Comparison of ENCODE assay signal across 8 cellular contexts in genomic region chr22:17638182-17638431, GRCh38. TPM values are rescaled to one million over a fixed set of nuclear protein-coding genes. Genes with fewer than 3 reads are reported as not detected.
DNase-seq lines count a peak whose midpoint lies in the region; ATAC-seq and TF ChIP-seq lines count a peak whose summit lies in the region.

No MANE protein-coding gene starts in this region.

- ATAC-seq in GM21528 (IDR thresholded peaks at IDR 0.05; ENCODE audit: low FRiP score, unreplicated experiment) (peak; percentile 34), left lobe of liver (peak; percentile 49)

- peaks cover 0 to 5% (median 0%) of the 10 kb centered on the region in 5 experiments for H3K9me3 Mint-ChIP-seq in brain

- H3K4me2 ChIP-seq in KMS-11: peak overlapping the region; percentile 94

- H3K4me1 ChIP-seq in KMS-11 (ENCODE audit: low read depth, poor library complexity, severe bottlenecking) (peaks cover 33% of the 10 kb centered on the region), thymus (ENCODE audit: control insufficient read depth, insufficient read depth, low read length) (peaks cover 8% of the 10 kb centered on the region)

- 2% methylated on average over 10 of the region's 10 CpGs for WGBS in thymus

- H3K27me3 ChIP-seq in KMS-11 (ENCODE audit: insufficient read depth, low read depth): no peaks in the 10 kb centered on the region
- no peaks in the 10 kb centered on the region for H3K27me3 ChIP-seq in thymus (ENCODE audit: control insufficient read depth, insufficient read depth)

- H3K9me3 ChIP-seq in thymus (ENCODE audit: control insufficient read depth): no peaks in the 10 kb centered on the region

- peaks cover 30% of the 10 kb centered on the region for H3K36me3 Mint-ChIP-seq in brain

- peak overlapping the region; percentile 94 to 99 (median 96) for H3K27ac Mint-ChIP-seq in brain

- H3K79me2 ChIP-seq in KMS-11 (ENCODE audit: insufficient read depth, low read depth): peaks cover 26% of the 10 kb centered on the region

- peak overlapping the region; percentile 84 for H2AFZ ChIP-seq in KMS-11 (ENCODE audit: low read depth)

- TF ChIP-seq CTCF in KMS-11 (conservative IDR thresholded peaks at IDR 0.05; ENCODE audit: low read depth, low read length) (no peak), brain (conservative IDR thresholded peaks at IDR 0.05) (no peak)

- peaks cover 8% of the 10 kb centered on the region for H3K27me3 Mint-ChIP-seq in brain

- no peaks in the 10 kb centered on the region for H4K20me1 ChIP-seq in KMS-11 (ENCODE audit: insufficient read depth)

- peak overlapping the region; percentile 99 for H3K9ac ChIP-seq in KMS-11

- peaks cover 32% of the 10 kb centered on the region for H3K4me1 Mint-ChIP-seq in brain

- H3K4me3 ChIP-seq in KMS-11 (IDR thresholded peaks at IDR 0.05; ENCODE audit: insufficient read depth, low read depth, low read length) (peak overlapping the region; percentile 26), thymus (ENCODE audit: low read length) (peak overlapping the region; percentile 63)

- peak; percentile 70 for DNase-seq in NCI-H2029 treated with DMSO at 0.1 percent for 48 hours (lab: John Stamatoyannopoulos, UW)
- DNase-seq in NCI-H2029 (lab: John Stamatoyannopoulos, UW): no peak
- DNase-seq in left lobe of liver (ENCODE audit: low spot score): no peak
- DNase-seq in glomerular visceral epithelial cell (ENCODE audit: extremely low spot score): no peak

- H3K36me3 ChIP-seq in KMS-11 (ENCODE audit: insufficient read depth): no peaks in the 10 kb centered on the region
- H3K36me3 ChIP-seq in thymus (ENCODE audit: control insufficient read depth, insufficient read depth): no peaks in the 10 kb centered on the region

- H3K27ac ChIP-seq in KMS-11 (peak overlapping the region; percentile 95), thymus (ENCODE audit: low read depth) (peak overlapping the region; percentile 99)

- H3K4me3 Mint-ChIP-seq in brain: peak overlapping the region; percentile 90 to 97 (median 91)

RNA-seq across cellular contexts. Expression of gene BCL2L13, which starts 0.5 kb away (rescaled TPM):
- polyA plus RNA-seq in brain (ENCODE audit: insufficient read depth, low read depth, low replicate concordance): 39.7 TPM
- total RNA-seq in left lobe of liver: 34.3 TPM
- polyA plus RNA-seq in thymus: 27.6 TPM

RNA-seq across cellular contexts. Expression of gene ATP6V1E1, which starts 9.6 kb away (rescaled TPM):
- 250 TPM for polyA plus RNA-seq in brain (ENCODE audit: insufficient read depth, low read depth, low replicate concordance)
- total RNA-seq in left lobe of liver: 31.3 TPM
- polyA plus RNA-seq in thymus: 138 TPM
